Comparison of ENCODE assay signal across 8 cellular contexts in genomic region chr7:103447073-103447960, GRCh38. TPM values are rescaled to one million over a fixed set of nuclear protein-coding genes. Genes with fewer than 3 reads are reported as not detected.
A peak's percentile ranks its signal among the peaks of the same experiment; 100 is the strongest.
DNase-seq lines count a peak whose midpoint lies in the region; ATAC-seq, FAIRE-seq and TF ChIP-seq lines count a peak whose summit lies in the region.

No MANE protein-coding gene starts in this region.

- peaks cover 14% of the 10 kb centered on the region for H3K9me3 Mint-ChIP-seq in astrocyte (ENCODE audit: unreplicated experiment)

- H3K4me3 ChIP-seq in Karpas-422 (ENCODE audit: low read length) (no peak overlapping the region), astrocyte (ENCODE audit: insufficient read depth, low read depth, low read length) (no peak overlapping the region)

- H3K36me3 ChIP-seq in Karpas-422 (ENCODE audit: insufficient read depth, low read length) (no peaks in the 10 kb centered on the region), astrocyte (ENCODE audit: insufficient read depth, low read length) (no peaks in the 10 kb centered on the region)

- H4K20me1 ChIP-seq in Karpas-422 (ENCODE audit: insufficient read depth, low read depth, low read length) (no peaks in the 10 kb centered on the region), astrocyte (ENCODE audit: insufficient read depth, low read length) (no peaks in the 10 kb centered on the region)

- H3K27ac ChIP-seq in Karpas-422 (ENCODE audit: low read length) (no peak overlapping the region), astrocyte (ENCODE audit: low read depth, low read length) (no peak overlapping the region)

- H3K4me1 ChIP-seq in Karpas-422 (ENCODE audit: low read length) (no peaks in the 10 kb centered on the region), astrocyte (ENCODE audit: insufficient read depth, low read length) (peaks cover 8% of the 10 kb centered on the region)

- peak; percentile 74 for ATAC-seq in GM19455 (IDR thresholded peaks at IDR 0.05; ENCODE audit: unreplicated experiment)

- H3K9ac ChIP-seq in Karpas-422 (ENCODE audit: low read length) = no peak overlapping the region
- H3K9ac ChIP-seq in astrocyte (ENCODE audit: low read length) = no peak overlapping the region

- H3K4me3 Mint-ChIP-seq in astrocyte (ENCODE audit: unreplicated experiment) = no peak overlapping the region

- no peak overlapping the region for H3K27ac Mint-ChIP-seq in astrocyte (ENCODE audit: unreplicated experiment)

- H3K9me3 ChIP-seq in Karpas-422 (ENCODE audit: low read length) = no peaks in the 10 kb centered on the region
- H3K9me3 ChIP-seq in astrocyte (ENCODE audit: insufficient read depth, low read depth, low read length) = no peaks in the 10 kb centered on the region

- peak; percentile 93 for DNase-seq in DMS 273 (lab: John Stamatoyannopoulos, UW; ENCODE audit: unreplicated experiment)
- peak; percentile 80 for DNase-seq in Karpas-422
- peak; percentile 19 for DNase-seq in OCI-M2 (lab: John Stamatoyannopoulos, UW; ENCODE audit: unreplicated experiment)
- DNase-seq in astrocyte (ENCODE audit: low read depth) = peak; percentile 9
- DNase-seq in islet precursor cell = peak; percentile 88
- DNase-seq in stimulated activated CD4-positive, alpha-beta T cell treated with anti-CD3 and anti-CD28 coated beads, TNF-alpha, amount 100 ng/mL, for 48 hours (ENCODE audit: low read depth in 3 of 3) = peak in 2 of 3 donors; percentile 28 to 29
- DNase-seq in occipital lobe (lab: John Stamatoyannopoulos, UW) = no peak

- H3K4me1 Mint-ChIP-seq in astrocyte (ENCODE audit: low read depth, unreplicated experiment) = no peaks in the 10 kb centered on the region

- H3K4me2 ChIP-seq in Karpas-422 (ENCODE audit: low read depth, low read length, poor library complexity, severe bottlenecking) (no peak overlapping the region), astrocyte (ENCODE audit: low read length) (no peak overlapping the region)

- no peak for FAIRE-seq in astrocyte (lab: Jason Lieb, UNC)

- H2AFZ ChIP-seq in Karpas-422 (ENCODE audit: low read length) (no peak overlapping the region), astrocyte (ENCODE audit: low read depth, low read length) (peak overlapping the region; percentile 32)

- no peaks in the 10 kb centered on the region for H3K36me3 Mint-ChIP-seq in astrocyte (ENCODE audit: low read depth, unreplicated experiment)

- no peaks in the 10 kb centered on the region for H3K9me2 ChIP-seq in Karpas-422 (replicated peaks; ENCODE audit: insufficient read depth, low read length)

- TF ChIP-seq CTCF in astrocyte (IDR thresholded peaks at IDR 0.05; ENCODE audit: insufficient read depth, low read depth, low read length) = peak; percentile 55

- peaks cover 68% of the 10 kb centered on the region for H3K27me3 Mint-ChIP-seq in astrocyte (ENCODE audit: low read depth, unreplicated experiment)

- H3K27me3 ChIP-seq in Karpas-422 (ENCODE audit: low read length) (no peaks in the 10 kb centered on the region), astrocyte (ENCODE audit: insufficient read depth, low read length) (peaks cover 36% of the 10 kb centered on the region)

- H3K79me2 ChIP-seq in Karpas-422 (ENCODE audit: low read length) (no peaks in the 10 kb centered on the region), astrocyte (ENCODE audit: insufficient read depth, low read length) (no peaks in the 10 kb centered on the region)

RNA-seq across cellular contexts. Expression of gene SLC26A5, which starts 1.3 kb away (rescaled TPM):
- not detected in 2 replicates for total RNA-seq in Karpas-422 (2014; rRNA removed; shearing (Covaris generic); ENCODE audit: low replicate concordance)
- not detected in 2 replicates for total RNA-seq in astrocyte
- not detected for total RNA-seq in occipital lobe
